Comparison of ENCODE assay signal across 8 cellular contexts in the genomic region with DNA sequence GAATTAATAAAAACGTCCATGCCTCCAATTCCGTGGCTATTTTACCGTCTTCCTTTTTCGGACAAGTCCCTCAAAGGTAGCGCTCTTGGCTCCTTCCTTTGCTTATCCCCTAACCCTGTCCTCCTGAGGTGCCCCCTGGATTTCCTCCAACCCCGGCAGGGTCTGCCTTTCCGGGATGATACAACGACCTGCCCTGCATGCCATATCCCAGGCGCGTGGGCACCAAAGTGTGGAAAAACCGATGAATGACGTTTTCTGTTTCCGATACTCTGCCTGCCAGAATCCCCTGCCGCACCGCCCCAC. TPM values are rescaled to one million over a fixed set of nuclear protein-coding genes. Genes with fewer than 3 reads are reported as not detected.
DNase-seq lines count a peak whose midpoint lies in the region; ATAC-seq and TF ChIP-seq lines count a peak whose summit lies in the region.

No MANE protein-coding gene starts in this region.

- TF ChIP-seq CTCF in fibroblast of the aortic adventitia (IDR thresholded peaks at IDR 0.05; ENCODE audit: insufficient read depth, low read length) (no peak), progenitor cell of endocrine pancreas (IDR thresholded peaks at IDR 0.05; ENCODE audit: unreplicated experiment) (no peak)

- peak overlapping the region; percentile 82 for H3K4me3 ChIP-seq in fibroblast of the aortic adventitia (ENCODE audit: low read depth, low read length)

- H3K9me3 Mint-ChIP-seq in T-cell: no peaks in the 10 kb centered on the region
- H3K9me3 Mint-ChIP-seq in progenitor cell of endocrine pancreas (ENCODE audit: low read depth): peaks cover 14% of the 10 kb centered on the region

- CTCF ChIA-PET in T-cell (lab: Charles Lee): no interaction called here

- ATAC-seq in T-cell (replicated peaks in 1 of 4) (no peak), GM18868 (IDR thresholded peaks at IDR 0.05; ENCODE audit: unreplicated experiment) (no peak), HG02884 (IDR thresholded peaks at IDR 0.05; ENCODE audit: unreplicated experiment) (no peak)

- peaks cover 10% of the 10 kb centered on the region; the same call in 1 of the 2 replicates for H3K36me3 ChIP-seq in ES-I3 (ENCODE audit: insufficient read depth, low read length)

- H3K27ac Mint-ChIP-seq in T-cell: peak overlapping the region; percentile 88 to 93
- peak overlapping the region; percentile 8 for H3K27ac Mint-ChIP-seq in progenitor cell of endocrine pancreas

- H3K4me1 ChIP-seq in ES-I3 (ENCODE audit: insufficient read depth, low read length): no peaks in the 10 kb centered on the region

- peak in 1 of 34 experiments; percentile 2 for DNase-seq in T-cell
- no peak for DNase-seq in fibroblast of the aortic adventitia (ENCODE audit: low read depth)
- DNase-seq in progenitor cell of endocrine pancreas (ENCODE audit: low spot score, unreplicated experiment): no peak
- no peak for DNase-seq in COLO829 (ENCODE audit: low spot score)
- no peak for DNase-seq in NCI-H345 treated with DMSO at 0.1 percent for 48 hours (lab: John Stamatoyannopoulos, UW; ENCODE audit: unreplicated experiment)

- H3K4me3 Mint-ChIP-seq in T-cell: peak overlapping the region; percentile 80 to 91 (median 81)
- H3K4me3 Mint-ChIP-seq in progenitor cell of endocrine pancreas (ENCODE audit: low read depth): peak overlapping the region; percentile 88

- H3K36me3 Mint-ChIP-seq in T-cell (peaks cover 11% of the 10 kb centered on the region), progenitor cell of endocrine pancreas (ENCODE audit: insufficient read depth) (peaks cover 6% of the 10 kb centered on the region)

- POLR2A ChIA-PET in T-cell (lab: Charles Lee): no interaction called here

- H3K9me3 ChIP-seq in ES-I3 (ENCODE audit: control insufficient read depth, insufficient read depth, low read length): no peaks in the 10 kb centered on the region

- H3K9ac ChIP-seq in ES-I3 (ENCODE audit: low read depth, low read length): peak overlapping the region; percentile 87; the same call in 1 of the 2 replicates

- H3K4me1 Mint-ChIP-seq in T-cell: peaks cover 7 to 13% (median 8%) of the 10 kb centered on the region in 3 donors
- no peaks in the 10 kb centered on the region for H3K4me1 Mint-ChIP-seq in progenitor cell of endocrine pancreas (ENCODE audit: low read depth)

- H3K27me3 Mint-ChIP-seq in T-cell (peaks cover 10 to 16% of the 10 kb centered on the region in 2 donors), progenitor cell of endocrine pancreas (no peaks in the 10 kb centered on the region)

RNA-seq across cellular contexts. Expression of gene CSTF2, which starts 0.7 kb away (rescaled TPM):
- total RNA-seq in T-cell: 10 to 100 TPM in 4 of 5 donors, 1 to 10 TPM in 1; 9.3 to 17.7 (median 15.0) TPM
- total RNA-seq in fibroblast of the aortic adventitia (ENCODE audit: low replicate concordance): 12.5 and 22.3 TPM in 2 replicates
- total RNA-seq in progenitor cell of endocrine pancreas: 20.2 and 22.7 TPM in 2 replicates

RNA-seq across cellular contexts. Expression of gene NOX1, which starts 54.7 kb away (rescaled TPM):
- total RNA-seq in T-cell (not detected), fibroblast of the aortic adventitia (ENCODE audit: low replicate concordance) (not detected in 2 replicates), progenitor cell of endocrine pancreas (not detected in 2 replicates)
